Comparison of ENCODE assay signal across 17 cellular contexts in genomic region chr14:91752956-91753355, GRCh38. TPM values are rescaled to one million over a fixed set of nuclear protein-coding genes. Genes with fewer than 3 reads are reported as not detected.
"Had no signal": no experiment of that assay in that cellular context is flagged by ENCODE, and none has a peak within 500 bp of the region (broad histone marks: within the 10 kb centered on the region; RNA-seq: fewer than 3 reads in every experiment).

No MANE protein-coding gene starts in this region.

- H3K36me3 ChIP-seq: breast epithelium, gastrocnemius medialis, lower lobe of right lung, upper lobe of left lung had no signal

- H3K4me3 Mint-ChIP-seq: activated CD4-positive, alpha-beta T cell treated with anti-CD3 and anti-CD28 coated beads, Interleukin-2, amount 10 ng/mL, durations not matched to agents 7 days and 5 days; activated naive CD8-positive, alpha-beta T cell; activated T-cell treated with anti-CD3 and anti-CD28 coated beads, Interleukin-2, amount 50 U/mL, for 72 hours; nephron progenitor cell; T-helper 2 cell treated with Interferon-gamma antibody and Interleukin-4, amounts not matched to agents 5 μg/mL and 100 μg/mL, for 36 hours had no signal

- H3K4me3 ChIP-seq: breast epithelium, gastrocnemius medialis, lower lobe of right lung, upper lobe of left lung had no signal

- H3K4me1 Mint-ChIP-seq: activated CD4-positive, alpha-beta T cell treated with anti-CD3 and anti-CD28 coated beads, Interleukin-2, amount 10 ng/mL, durations not matched to agents 7 days and 5 days had no signal

- H3K27me3 ChIP-seq: breast epithelium, gastrocnemius medialis, upper lobe of left lung had no signal

- H3K4me1 ChIP-seq: breast epithelium had no signal

- DNase-seq: activated CD4-positive, alpha-beta T cell treated with anti-CD3 and anti-CD28 coated beads, Interleukin-2, amount 10 ng/mL, durations not matched to agents 7 days and 5 days; activated CD4-positive, CD25-positive, alpha-beta regulatory T cell; activated CD8-positive, alpha-beta memory T cell treated with anti-CD3 and anti-CD28 coated beads, Interleukin-2, amount 50 U/mL, for 48 hours; activated gamma-delta T cell; activated T-cell treated with anti-CD3 and anti-CD28 coated beads, Interleukin-2, amount 50 U/mL, for 72 hours; cerebellar nuclear complex; effector CD8-positive, alpha-beta T cell; gastrocnemius medialis; lower lobe of right lung; nephron progenitor cell; stimulated activated CD4-positive, alpha-beta T cell treated with anti-CD3 and anti-CD28 coated beads, Interleukin-4, amount 100 ng/mL, for 24 hours; stimulated activated naive CD4-positive, alpha-beta T cell; upper lobe of left lung had no signal

- H3K9me3 Mint-ChIP-seq: T-helper 2 cell treated with Interferon-gamma antibody and Interleukin-4, amounts not matched to agents 5 μg/mL and 100 μg/mL, for 36 hours had no signal

- H3K9me3 ChIP-seq: breast epithelium, gastrocnemius medialis, lower lobe of right lung, upper lobe of left lung had no signal

- H3K27ac Mint-ChIP-seq: activated CD4-positive, alpha-beta T cell treated with anti-CD3 and anti-CD28 coated beads, Interleukin-2, amount 10 ng/mL, durations not matched to agents 7 days and 5 days; activated naive CD8-positive, alpha-beta T cell; activated T-cell treated with anti-CD3 and anti-CD28 coated beads, Interleukin-2, amount 50 U/mL, for 72 hours; nephron progenitor cell; T-helper 2 cell treated with Interferon-gamma antibody and Interleukin-4, amounts not matched to agents 5 μg/mL and 100 μg/mL, for 36 hours had no signal

- H3K27ac ChIP-seq: lower lobe of right lung, upper lobe of left lung had no signal

- ATAC-seq: gastrocnemius medialis had no signal

- H3K27me3 Mint-ChIP-seq: activated CD4-positive, alpha-beta T cell treated with anti-CD3 and anti-CD28 coated beads, Interleukin-2, amount 10 ng/mL, durations not matched to agents 7 days and 5 days; activated naive CD8-positive, alpha-beta T cell had no signal

RNA-seq across cellular contexts. Expression of gene CATSPERB, which starts 21.1 kb away (rescaled TPM):
- total RNA-seq: pulmonary artery endothelial cell had no signal
